ENCODE assay signal across 1 cellular context in genomic region chr5:71586941-71587708, GRCh38.
TF ChIP-seq lines count a peak whose summit lies in the region.

Gene MCCC2, plus strand, starts transcription at chr5:71587340. Its CDS starts 86 bp downstream, at chr5:71587426.

TF ChIP-seq in H1, 55 proteins besides CTCF, POLR2A, EP300 and RAD21:
- TF ChIP-seq TEAD4 (IDR thresholded peaks at IDR 0.05; ENCODE audit: low read depth, low read length) (no peak), HDAC6 (IDR thresholded peaks at IDR 0.05; ENCODE audit: low read depth, low read length) (no peak), GTF2F1 (IDR thresholded peaks at IDR 0.05; ENCODE audit: borderline replicate concordance, low read depth, low read length) (0 out of 2 replicates have a peak, but pooled peaks have one; percentile 54), BRCA1 (IDR thresholded peaks at IDR 0.05; ENCODE audit: low read depth, low read length) (peak; percentile 60), SIRT6 (IDR thresholded peaks at IDR 0.05; ENCODE audit: low read length) (no peak), PHF8 (conservative IDR thresholded peaks at IDR 0.05; ENCODE audit: low read depth, low read length) (peak; percentile 94), JUN (IDR thresholded peaks at IDR 0.05; ENCODE audit: low read depth, low read length) (no peak), SIN3A (conservative IDR thresholded peaks at IDR 0.05 in 1 of 2, IDR thresholded peaks at IDR 0.05 in 1 of 2; ENCODE audit: low read depth in 1 of 2, low read length in 2 of 2) (0 out of 4 replicates have a peak, but pooled peaks have one; percentile 30 to 59), YY1 (IDR thresholded peaks at IDR 0.05; ENCODE audit: low read depth, low read length) (0 out of 2 replicates have a peak, but pooled peaks have one; percentile 31), POLR2AphosphoS5 (IDR thresholded peaks at IDR 0.05; ENCODE audit: low read depth, low read length) (peak; percentile 97), TAF7 (optimal IDR thresholded peaks at IDR 0.05; ENCODE audit: borderline replicate concordance, low read depth, low read length) (peak; percentile 64), CHD2 (IDR thresholded peaks at IDR 0.05; ENCODE audit: low read length) (peak; percentile 90), TAF1 (IDR thresholded peaks at IDR 0.05; ENCODE audit: low read depth, low read length) (peak; percentile 96), BACH1 (IDR thresholded peaks at IDR 0.05; ENCODE audit: low read length) (peak; percentile 90), TBP (IDR thresholded peaks at IDR 0.05; ENCODE audit: low read depth, low read length) (peak; percentile 75), KDM5A (IDR thresholded peaks at IDR 0.05; ENCODE audit: low read length) (no peak), SIX5 (IDR thresholded peaks at IDR 0.05; ENCODE audit: low read depth, low read length) (no peak), RFX5 (IDR thresholded peaks at IDR 0.05; ENCODE audit: borderline replicate concordance, low read depth, low read length) (no peak), JUND (IDR thresholded peaks at IDR 0.05; ENCODE audit: low read length) (no peak), ZNF274 (IDR thresholded peaks at IDR 0.05; ENCODE audit: borderline replicate concordance, extremely low read depth, low read length) (no peak), SUZ12 (IDR thresholded peaks at IDR 0.05; ENCODE audit: low read length) (no peak), MAX (IDR thresholded peaks at IDR 0.05) (peak; percentile 90), ATF2 (IDR thresholded peaks at IDR 0.05; ENCODE audit: low read length) (no peak), EGR1 (IDR thresholded peaks at IDR 0.05; ENCODE audit: borderline replicate concordance, low read depth, low read length) (0 out of 2 replicates have a peak, but pooled peaks have one; percentile 7), POU5F1 (IDR thresholded peaks at IDR 0.05; ENCODE audit: low read depth, low read length) (no peak), ASH2L (IDR thresholded peaks at IDR 0.05; ENCODE audit: low read length) (peak; percentile 83), KDM4A (IDR thresholded peaks at IDR 0.05; ENCODE audit: low read depth, low read length, severe bottlenecking) (peak; percentile 80), SRF (IDR thresholded peaks at IDR 0.05; ENCODE audit: low read depth, low read length) (no peak), BCL11A (IDR thresholded peaks at IDR 0.05; ENCODE audit: low read depth in 2 of 2, low read length in 2 of 2) (no peak), USF2 (IDR thresholded peaks at IDR 0.05; ENCODE audit: low read length) (peak; percentile 92), CHD1 (IDR thresholded peaks at IDR 0.05; ENCODE audit: low read depth, low read length) (no peak), SP1 (IDR thresholded peaks at IDR 0.05; ENCODE audit: low read depth, low read length) (peak; percentile 76)
- TF ChIP-seq, protein P1, sequence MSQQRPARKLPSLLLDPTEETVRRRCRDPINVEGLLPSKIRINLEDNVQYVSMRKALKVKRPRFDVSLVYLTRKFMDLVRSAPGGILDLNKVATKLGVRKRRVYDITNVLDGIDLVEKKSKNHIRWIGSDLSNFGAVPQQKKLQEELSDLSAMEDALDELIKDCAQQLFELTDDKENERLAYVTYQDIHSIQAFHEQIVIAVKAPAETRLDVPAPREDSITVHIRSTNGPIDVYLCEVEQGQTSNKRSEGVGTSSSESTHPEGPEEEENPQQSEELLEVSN (IDR thresholded peaks at IDR 0.05) = 0 out of 2 replicates have a peak, but pooled peaks have one; percentile 53
- TF ChIP-seq, protein P2, sequence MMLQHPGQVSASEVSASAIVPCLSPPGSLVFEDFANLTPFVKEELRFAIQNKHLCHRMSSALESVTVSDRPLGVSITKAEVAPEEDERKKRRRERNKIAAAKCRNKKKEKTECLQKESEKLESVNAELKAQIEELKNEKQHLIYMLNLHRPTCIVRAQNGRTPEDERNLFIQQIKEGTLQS (IDR thresholded peaks at IDR 0.05; ENCODE audit: insufficient read depth, low read depth, low read length) = peak; percentile 55; the same call in 1 of the 2 replicates
TF ChIP-seq in H1: peak in this region for 19.
